In the genomic region with DNA sequence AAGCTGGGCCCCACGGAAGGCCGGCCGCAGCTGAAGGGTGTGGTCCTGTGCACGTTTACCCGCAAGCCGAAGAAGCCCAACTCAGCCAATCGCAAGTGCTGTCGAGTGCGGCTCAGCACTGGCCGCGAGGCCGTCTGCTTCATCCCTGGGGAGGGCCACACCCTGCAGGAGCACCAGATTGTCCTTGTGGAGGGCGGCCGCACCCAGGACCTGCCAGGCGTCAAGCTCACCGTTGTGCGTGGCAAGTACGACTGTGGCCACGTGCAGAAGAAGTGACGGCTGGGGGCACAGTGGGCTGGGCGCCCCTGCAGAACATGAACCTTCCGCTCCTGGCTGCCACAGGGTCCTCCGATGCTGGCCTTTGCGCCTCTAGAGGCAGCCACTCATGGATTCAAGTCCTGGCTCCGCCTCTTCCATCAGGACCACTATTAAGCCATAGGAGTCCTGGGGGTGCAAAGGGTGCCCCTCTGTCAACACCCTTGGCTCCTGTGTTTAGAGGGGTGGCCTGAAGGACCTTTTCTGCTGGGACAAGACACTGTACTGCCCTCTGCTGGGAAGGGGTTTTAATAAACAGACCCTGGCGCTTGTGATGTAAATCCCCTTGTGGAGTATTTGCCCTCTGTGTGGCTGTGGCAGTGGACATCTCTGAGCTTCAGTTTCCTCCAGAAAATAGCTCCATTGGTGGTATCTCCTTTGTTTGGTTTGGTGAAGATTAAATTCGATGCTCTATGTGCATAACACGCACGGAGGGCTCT, we compare ENCODE assay signal across 1 cellular context.
A peak's percentile ranks its signal among the peaks of the same experiment; 100 is the strongest.
TF ChIP-seq lines count a peak whose summit lies in the region.

No MANE protein-coding gene starts in this region.

TF ChIP-seq in HEK293, 187 proteins besides CTCF, POLR2A, EP300 and RAD21 (continued from another document):
- TF ChIP-seq, protein P1, sequence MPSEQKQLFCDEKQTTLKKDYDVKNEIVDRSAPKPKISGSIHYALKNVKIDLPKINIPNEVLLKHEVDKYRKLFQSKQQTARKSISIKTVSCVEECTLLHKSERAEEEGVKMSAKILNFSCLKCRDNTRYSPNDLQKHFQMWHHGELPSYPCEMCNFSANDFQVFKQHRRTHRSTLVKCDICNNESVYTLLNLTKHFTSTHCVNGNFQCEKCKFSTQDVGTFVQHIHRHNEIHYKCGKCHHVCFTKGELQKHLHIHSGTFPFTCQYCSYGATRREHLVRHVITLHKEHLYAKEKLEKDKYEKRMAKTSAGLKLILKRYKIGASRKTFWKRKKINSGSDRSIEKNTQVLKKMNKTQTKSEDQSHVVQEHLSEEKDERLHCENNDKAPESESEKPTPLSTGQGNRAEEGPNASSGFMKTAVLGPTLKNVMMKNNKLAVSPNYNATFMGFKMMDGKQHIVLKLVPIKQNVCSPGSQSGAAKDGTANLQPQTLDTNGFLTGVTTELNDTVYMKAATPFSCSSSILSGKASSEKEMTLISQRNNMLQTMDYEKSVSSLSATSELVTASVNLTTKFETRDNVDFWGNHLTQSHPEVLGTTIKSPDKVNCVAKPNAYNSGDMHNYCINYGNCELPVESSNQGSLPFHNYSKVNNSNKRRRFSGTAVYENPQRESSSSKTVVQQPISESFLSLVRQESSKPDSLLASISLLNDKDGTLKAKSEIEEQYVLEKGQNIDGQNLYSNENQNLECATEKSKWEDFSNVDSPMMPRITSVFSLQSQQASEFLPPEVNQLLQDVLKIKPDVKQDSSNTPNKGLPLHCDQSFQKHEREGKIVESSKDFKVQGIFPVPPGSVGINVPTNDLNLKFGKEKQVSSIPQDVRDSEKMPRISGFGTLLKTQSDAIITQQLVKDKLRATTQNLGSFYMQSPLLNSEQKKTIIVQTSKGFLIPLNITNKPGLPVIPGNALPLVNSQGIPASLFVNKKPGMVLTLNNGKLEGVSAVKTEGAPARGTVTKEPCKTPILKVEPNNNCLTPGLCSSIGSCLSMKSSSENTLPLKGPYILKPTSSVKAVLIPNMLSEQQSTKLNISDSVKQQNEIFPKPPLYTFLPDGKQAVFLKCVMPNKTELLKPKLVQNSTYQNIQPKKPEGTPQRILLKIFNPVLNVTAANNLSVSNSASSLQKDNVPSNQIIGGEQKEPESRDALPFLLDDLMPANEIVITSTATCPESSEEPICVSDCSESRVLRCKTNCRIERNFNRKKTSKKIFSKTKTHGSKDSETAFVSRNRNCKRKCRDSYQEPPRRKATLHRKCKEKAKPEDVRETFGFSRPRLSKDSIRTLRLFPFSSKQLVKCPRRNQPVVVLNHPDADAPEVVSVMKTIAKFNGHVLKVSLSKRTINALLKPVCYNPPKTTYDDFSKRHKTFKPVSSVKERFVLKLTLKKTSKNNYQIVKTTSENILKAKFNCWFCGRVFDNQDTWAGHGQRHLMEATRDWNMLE (tag by site-specific recombination; conservative IDR thresholded peaks at IDR 0.05; ENCODE audit: low read depth), result no peak
- TF ChIP-seq YY2 (tag by site-specific recombination; IDR thresholded peaks at IDR 0.05) (no peak), ZFHX2 (tag by site-specific recombination; conservative IDR thresholded peaks at IDR 0.05) (no peak), ZNF76 (tag by site-specific recombination; IDR thresholded peaks at IDR 0.05; ENCODE audit: borderline replicate concordance, low read depth) (no peak), ZNF19 (tag by site-specific recombination; IDR thresholded peaks at IDR 0.05; ENCODE audit: low read depth) (no peak), ZNF660 (tag by site-specific recombination; IDR thresholded peaks at IDR 0.05) (0 out of 2 replicates have a peak, but pooled peaks have one; percentile 21), ZNF664 (tag by site-specific recombination; IDR thresholded peaks at IDR 0.05) (no peak), ZNF155 (tag by site-specific recombination; IDR thresholded peaks at IDR 0.05) (no peak), ZNF654 (tag by site-specific recombination; IDR thresholded peaks at IDR 0.05; ENCODE audit: low read depth) (peak; percentile 19), ZNF791 (tag by site-specific recombination; IDR thresholded peaks at IDR 0.05) (no peak), ZNF214 (tag by site-specific recombination; IDR thresholded peaks at IDR 0.05; ENCODE audit: borderline replicate concordance) (no peak), ZNF114 (tag by site-specific recombination; IDR thresholded peaks at IDR 0.05) (no peak), ZFP3 (tag by site-specific recombination; IDR thresholded peaks at IDR 0.05; ENCODE audit: low read depth) (no peak), ZNF292 (tag by site-specific recombination; IDR thresholded peaks at IDR 0.05; ENCODE audit: borderline replicate concordance, low read depth) (no peak), ZNF561 (tag by site-specific recombination; IDR thresholded peaks at IDR 0.05; ENCODE audit: borderline replicate concordance) (no peak), ZNF426 (tag by site-specific recombination; IDR thresholded peaks at IDR 0.05) (no peak), ZFP41 (tag by site-specific recombination; IDR thresholded peaks at IDR 0.05; ENCODE audit: borderline replicate concordance) (no peak), ZNF658 (tag by site-specific recombination; IDR thresholded peaks at IDR 0.05) (no peak), TCF7L2 (IDR thresholded peaks at IDR 0.05; ENCODE audit: borderline replicate concordance, low read depth, low read length) (no peak), ZNF239 (tag by site-specific recombination; IDR thresholded peaks at IDR 0.05) (no peak), HOXA7 (CRISPR knock-in tag; IDR thresholded peaks at IDR 0.05; ENCODE audit: borderline replicate concordance) (no peak; the same call in 1 of the 2 replicates), GLIS2 (tag by site-specific recombination; IDR thresholded peaks at IDR 0.05) (0 out of 2 replicates have a peak, but pooled peaks have one; percentile 25), ZNF223 (tag by site-specific recombination; IDR thresholded peaks at IDR 0.05) (no peak), ZNF670 (tag by site-specific recombination; IDR thresholded peaks at IDR 0.05; ENCODE audit: low read depth) (no peak), ZBTB1 (tag by site-specific recombination; IDR thresholded peaks at IDR 0.05) (no peak), ZFP69B (tag by site-specific recombination; IDR thresholded peaks at IDR 0.05) (no peak), SP3 (tag by site-specific recombination; IDR thresholded peaks at IDR 0.05) (no peak), ZNF473 (tag by site-specific recombination; IDR thresholded peaks at IDR 0.05) (no peak), ZNF571 (tag by site-specific recombination; IDR thresholded peaks at IDR 0.05) (no peak)
- TF ChIP-seq, protein P2, sequence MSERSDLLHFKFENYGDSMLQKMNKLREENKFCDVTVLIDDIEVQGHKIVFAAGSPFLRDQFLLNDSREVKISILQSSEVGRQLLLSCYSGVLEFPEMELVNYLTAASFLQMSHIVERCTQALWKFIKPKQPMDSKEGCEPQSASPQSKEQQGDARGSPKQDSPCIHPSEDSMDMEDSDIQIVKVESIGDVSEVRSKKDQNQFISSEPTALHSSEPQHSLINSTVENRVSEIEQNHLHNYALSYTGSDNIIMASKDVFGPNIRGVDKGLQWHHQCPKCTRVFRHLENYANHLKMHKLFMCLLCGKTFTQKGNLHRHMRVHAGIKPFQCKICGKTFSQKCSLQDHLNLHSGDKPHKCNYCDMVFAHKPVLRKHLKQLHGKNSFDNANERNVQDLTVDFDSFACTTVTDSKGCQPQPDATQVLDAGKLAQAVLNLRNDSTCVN (tag by site-specific recombination; optimal IDR thresholded peaks at IDR 0.05), result no peak
- TF ChIP-seq, protein P3, sequence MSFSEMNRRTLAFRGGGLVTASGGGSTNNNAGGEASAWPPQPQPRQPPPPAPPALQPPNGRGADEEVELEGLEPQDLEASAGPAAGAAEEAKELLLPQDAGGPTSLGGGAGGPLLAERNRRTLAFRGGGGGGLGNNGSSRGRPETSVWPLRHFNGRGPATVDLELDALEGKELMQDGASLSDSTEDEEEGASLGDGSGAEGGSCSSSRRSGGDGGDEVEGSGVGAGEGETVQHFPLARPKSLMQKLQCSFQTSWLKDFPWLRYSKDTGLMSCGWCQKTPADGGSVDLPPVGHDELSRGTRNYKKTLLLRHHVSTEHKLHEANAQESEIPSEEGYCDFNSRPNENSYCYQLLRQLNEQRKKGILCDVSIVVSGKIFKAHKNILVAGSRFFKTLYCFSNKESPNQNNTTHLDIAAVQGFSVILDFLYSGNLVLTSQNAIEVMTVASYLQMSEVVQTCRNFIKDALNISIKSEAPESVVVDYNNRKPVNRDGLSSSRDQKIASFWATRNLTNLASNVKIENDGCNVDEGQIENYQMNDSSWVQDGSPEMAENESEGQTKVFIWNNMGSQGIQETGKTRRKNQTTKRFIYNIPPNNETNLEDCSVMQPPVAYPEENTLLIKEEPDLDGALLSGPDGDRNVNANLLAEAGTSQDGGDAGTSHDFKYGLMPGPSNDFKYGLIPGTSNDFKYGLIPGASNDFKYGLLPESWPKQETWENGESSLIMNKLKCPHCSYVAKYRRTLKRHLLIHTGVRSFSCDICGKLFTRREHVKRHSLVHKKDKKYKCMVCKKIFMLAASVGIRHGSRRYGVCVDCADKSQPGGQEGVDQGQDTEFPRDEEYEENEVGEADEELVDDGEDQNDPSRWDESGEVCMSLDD (tag by site-specific recombination; IDR thresholded peaks at IDR 0.05), result peak; percentile 54; the same call in 1 of the 2 replicates
- TF ChIP-seq, protein P4, sequence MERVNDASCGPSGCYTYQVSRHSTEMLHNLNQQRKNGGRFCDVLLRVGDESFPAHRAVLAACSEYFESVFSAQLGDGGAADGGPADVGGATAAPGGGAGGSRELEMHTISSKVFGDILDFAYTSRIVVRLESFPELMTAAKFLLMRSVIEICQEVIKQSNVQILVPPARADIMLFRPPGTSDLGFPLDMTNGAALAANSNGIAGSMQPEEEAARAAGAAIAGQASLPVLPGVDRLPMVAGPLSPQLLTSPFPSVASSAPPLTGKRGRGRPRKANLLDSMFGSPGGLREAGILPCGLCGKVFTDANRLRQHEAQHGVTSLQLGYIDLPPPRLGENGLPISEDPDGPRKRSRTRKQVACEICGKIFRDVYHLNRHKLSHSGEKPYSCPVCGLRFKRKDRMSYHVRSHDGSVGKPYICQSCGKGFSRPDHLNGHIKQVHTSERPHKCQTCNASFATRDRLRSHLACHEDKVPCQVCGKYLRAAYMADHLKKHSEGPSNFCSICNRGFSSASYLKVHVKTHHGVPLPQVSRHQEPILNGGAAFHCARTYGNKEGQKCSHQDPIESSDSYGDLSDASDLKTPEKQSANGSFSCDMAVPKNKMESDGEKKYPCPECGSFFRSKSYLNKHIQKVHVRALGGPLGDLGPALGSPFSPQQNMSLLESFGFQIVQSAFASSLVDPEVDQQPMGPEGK (tag by site-specific recombination; IDR thresholded peaks at IDR 0.05), result peak; percentile 27; the same call in 1 of the 2 replicates
- TF ChIP-seq, protein P5, sequence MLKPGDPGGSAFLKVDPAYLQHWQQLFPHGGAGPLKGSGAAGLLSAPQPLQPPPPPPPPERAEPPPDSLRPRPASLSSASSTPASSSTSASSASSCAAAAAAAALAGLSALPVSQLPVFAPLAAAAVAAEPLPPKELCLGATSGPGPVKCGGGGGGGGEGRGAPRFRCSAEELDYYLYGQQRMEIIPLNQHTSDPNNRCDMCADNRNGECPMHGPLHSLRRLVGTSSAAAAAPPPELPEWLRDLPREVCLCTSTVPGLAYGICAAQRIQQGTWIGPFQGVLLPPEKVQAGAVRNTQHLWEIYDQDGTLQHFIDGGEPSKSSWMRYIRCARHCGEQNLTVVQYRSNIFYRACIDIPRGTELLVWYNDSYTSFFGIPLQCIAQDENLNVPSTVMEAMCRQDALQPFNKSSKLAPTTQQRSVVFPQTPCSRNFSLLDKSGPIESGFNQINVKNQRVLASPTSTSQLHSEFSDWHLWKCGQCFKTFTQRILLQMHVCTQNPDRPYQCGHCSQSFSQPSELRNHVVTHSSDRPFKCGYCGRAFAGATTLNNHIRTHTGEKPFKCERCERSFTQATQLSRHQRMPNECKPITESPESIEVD (tag by site-specific recombination; IDR thresholded peaks at IDR 0.05), result no peak
- TF ChIP-seq, protein P6, sequence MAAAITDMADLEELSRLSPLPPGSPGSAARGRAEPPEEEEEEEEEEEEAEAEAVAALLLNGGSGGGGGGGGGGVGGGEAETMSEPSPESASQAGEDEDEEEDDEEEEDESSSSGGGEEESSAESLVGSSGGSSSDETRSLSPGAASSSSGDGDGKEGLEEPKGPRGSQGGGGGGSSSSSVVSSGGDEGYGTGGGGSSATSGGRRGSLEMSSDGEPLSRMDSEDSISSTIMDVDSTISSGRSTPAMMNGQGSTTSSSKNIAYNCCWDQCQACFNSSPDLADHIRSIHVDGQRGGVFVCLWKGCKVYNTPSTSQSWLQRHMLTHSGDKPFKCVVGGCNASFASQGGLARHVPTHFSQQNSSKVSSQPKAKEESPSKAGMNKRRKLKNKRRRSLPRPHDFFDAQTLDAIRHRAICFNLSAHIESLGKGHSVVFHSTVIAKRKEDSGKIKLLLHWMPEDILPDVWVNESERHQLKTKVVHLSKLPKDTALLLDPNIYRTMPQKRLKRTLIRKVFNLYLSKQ (tag by site-specific recombination; IDR thresholded peaks at IDR 0.05; ENCODE audit: borderline replicate concordance), result no peak
- TF ChIP-seq, protein P7, sequence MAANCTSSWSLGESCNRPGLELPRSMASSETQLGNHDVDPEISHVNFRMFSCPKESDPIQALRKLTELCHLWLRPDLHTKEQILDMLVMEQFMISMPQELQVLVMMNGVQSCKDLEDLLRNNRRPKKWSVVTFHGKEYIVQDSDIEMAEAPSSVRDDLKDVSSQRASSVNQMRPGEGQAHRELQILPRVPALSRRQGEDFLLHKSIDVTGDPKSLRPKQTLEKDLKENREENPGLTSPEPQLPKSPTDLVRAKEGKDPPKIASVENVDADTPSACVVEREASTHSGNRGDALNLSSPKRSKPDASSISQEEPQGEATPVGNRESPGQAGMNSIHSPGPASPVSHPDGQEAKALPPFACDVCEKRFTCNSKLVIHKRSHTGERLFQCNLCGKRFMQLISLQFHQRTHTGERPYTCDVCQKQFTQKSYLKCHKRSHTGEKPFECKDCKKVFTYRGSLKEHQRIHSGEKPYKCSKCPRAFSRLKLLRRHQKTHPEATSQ (tag by site-specific recombination; IDR thresholded peaks at IDR 0.05), result no peak
- TF ChIP-seq, protein P8, sequence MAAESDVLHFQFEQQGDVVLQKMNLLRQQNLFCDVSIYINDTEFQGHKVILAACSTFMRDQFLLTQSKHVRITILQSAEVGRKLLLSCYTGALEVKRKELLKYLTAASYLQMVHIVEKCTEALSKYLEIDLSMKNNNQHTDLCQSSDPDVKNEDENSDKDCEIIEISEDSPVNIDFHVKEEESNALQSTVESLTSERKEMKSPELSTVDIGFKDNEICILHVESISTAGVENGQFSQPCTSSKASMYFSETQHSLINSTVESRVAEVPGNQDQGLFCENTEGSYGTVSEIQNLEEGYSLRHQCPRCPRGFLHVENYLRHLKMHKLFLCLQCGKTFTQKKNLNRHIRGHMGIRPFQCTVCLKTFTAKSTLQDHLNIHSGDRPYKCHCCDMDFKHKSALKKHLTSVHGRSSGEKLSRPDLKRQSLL (tag by site-specific recombination; IDR thresholded peaks at IDR 0.05), result no peak
TF ChIP-seq in HEK293: peak in this region for 6.
